ENCODE assay signal across 8 cellular contexts in the genomic region with DNA sequence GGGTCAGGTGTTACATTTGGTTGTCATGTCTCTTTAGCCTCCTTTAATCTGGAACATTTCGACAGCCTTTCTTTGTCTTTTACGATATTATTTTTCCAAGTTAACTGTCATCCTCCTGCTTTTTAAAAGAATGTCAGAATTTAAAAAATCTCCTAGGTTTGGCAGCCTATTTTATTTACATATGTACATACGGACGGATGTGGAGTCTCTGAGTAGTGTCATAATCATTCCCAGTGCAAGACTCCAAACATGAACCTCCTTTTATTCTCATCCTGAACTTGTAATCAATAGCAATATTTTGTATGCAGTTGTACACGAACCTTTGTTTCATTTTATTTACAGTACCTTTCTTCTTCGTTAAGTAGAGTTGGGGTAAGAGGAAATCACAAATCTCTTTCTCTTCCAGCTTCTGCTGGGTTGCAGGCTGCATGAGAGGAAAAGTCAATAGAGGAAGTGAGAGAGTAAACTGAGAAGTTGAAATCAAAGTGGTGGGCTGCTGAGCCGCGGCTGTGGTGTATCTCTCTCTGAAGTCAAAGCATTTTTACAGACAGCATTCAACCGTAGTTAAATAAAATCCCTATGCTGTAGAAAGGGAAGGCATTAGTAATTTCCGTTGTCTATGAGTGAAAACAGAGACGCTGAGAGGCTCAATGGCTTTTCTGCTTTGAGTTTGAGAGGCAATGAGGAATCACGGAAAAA. TPM values are rescaled to one million over a fixed set of nuclear protein-coding genes. Genes with fewer than 3 reads are reported as not detected.
DNase-seq lines count a peak whose midpoint lies in the region; ATAC-seq and TF ChIP-seq lines count a peak whose summit lies in the region.

No MANE protein-coding gene starts in this region.

- H3K4me1 ChIP-seq in endocrine pancreas (ENCODE audit: control insufficient read depth, insufficient read depth, low read length), result no peaks in the 10 kb centered on the region

- H3K4me3 ChIP-seq in NB4 (ENCODE audit: low read depth, low read length) (no peak overlapping the region), endocrine pancreas (ENCODE audit: control insufficient read depth, insufficient read depth, low read length) (peak overlapping the region; percentile 73)

- DNase-seq in Right ventricle myocardium superior, result peak; percentile 30
- DNase-seq in Right ventricle myocardium inferior (ENCODE audit: missing footprints), result no peak
- peak; percentile 59 for DNase-seq in NB4 (ENCODE audit: low read depth)
- no peak for DNase-seq in HT-29 (ENCODE audit: low spot score)
- DNase-seq in COR-L47 (lab: John Stamatoyannopoulos, UW), result no peak
- DNase-seq in foreskin melanocyte, result no peak

- no peak for TF ChIP-seq POLR2A in NB4 (IDR thresholded peaks at IDR 0.05; ENCODE audit: extremely low read depth, insufficient read length)

- no peaks in the 10 kb centered on the region for H3K9me3 ChIP-seq in endocrine pancreas (ENCODE audit: control insufficient read depth, low read length)

- H3K27me3 ChIP-seq in endocrine pancreas (ENCODE audit: control insufficient read depth, insufficient read depth, low read length), result no peaks in the 10 kb centered on the region

- ATAC-seq in Right ventricle myocardium superior (ENCODE audit: poor library complexity) (no peak), Right ventricle myocardium inferior (no peak), HG02642 (IDR thresholded peaks at IDR 0.05; ENCODE audit: poor library complexity, unreplicated experiment) (peak; percentile 97)

- no peaks in the 10 kb centered on the region for H3K36me3 ChIP-seq in endocrine pancreas (ENCODE audit: control insufficient read depth, insufficient read depth, low read length)

- intact Hi-C loops in Right ventricle myocardium superior (cut with DNase I) (no loop called here), Right ventricle myocardium inferior (cut with DNase I) (no loop called here)

- H3K9ac ChIP-seq in endocrine pancreas (ENCODE audit: control insufficient read depth, insufficient read depth, low read length), result peak overlapping the region; percentile 24

- no peak for TF ChIP-seq CTCF in NB4 (IDR thresholded peaks at IDR 0.05; ENCODE audit: low read depth, low read length)

RNA-seq across cellular contexts. Expression of gene RPS6KA3, which starts 53.9 kb away (rescaled TPM):
- 33.5 TPM for total RNA-seq in Right ventricle myocardium superior
- 34.8 TPM for total RNA-seq in Right ventricle myocardium inferior
- total RNA-seq in HT-29 (2014; rRNA removed; shearing (Covaris generic)), result 16.0 and 18.0 TPM in 2 replicates

Comparison
In these comparisons a context has a peak if more than half of its experiments do, and no peak if none do; other contexts are left out.
1. DNase-seq: peak in Right ventricle myocardium superior (single experiment) and NB4 (single experiment); none in Right ventricle myocardium inferior (single experiment), HT-29 (single experiment), COR-L47 (single experiment) and foreskin melanocyte (single experiment).